ENCODE assay signal across 1 cellular context in the genomic region with DNA sequence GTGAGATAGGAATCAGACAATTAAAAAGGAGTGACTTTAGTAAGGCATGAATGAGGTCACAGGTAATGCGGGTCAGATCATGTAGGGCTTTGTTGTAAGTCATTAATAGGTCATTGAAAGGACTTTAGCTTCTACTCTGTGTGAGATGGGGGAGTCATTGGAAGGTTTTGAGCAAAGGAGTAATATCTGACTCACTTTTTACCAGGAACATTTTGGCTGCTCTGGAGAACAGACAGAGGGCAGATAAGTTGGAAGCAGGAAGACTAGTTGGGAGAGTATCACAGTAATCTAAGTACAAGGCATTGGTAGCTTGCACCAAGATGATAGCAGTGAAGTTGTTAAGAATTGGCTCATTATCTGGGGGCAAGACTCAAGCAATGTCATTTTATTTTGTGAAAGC.
A peak's percentile ranks its signal among the peaks of the same experiment; 100 is the strongest.
TF ChIP-seq lines count a peak whose summit lies in the region.

No MANE protein-coding gene starts in this region.

TF ChIP-seq in K562, 482 proteins besides CTCF, POLR2A, EP300 and RAD21:
- peak; percentile 39 for TF ChIP-seq CBFA2T2 (conservative IDR thresholded peaks at IDR 0.05)
- TF ChIP-seq ARID1B (IDR thresholded peaks at IDR 0.05), result peak; percentile 38; the same call in 1 of the 2 replicates
- peak; percentile 47 for TF ChIP-seq FOSL1 (tag; conservative IDR thresholded peaks at IDR 0.05)
- no peak for TF ChIP-seq ZNF408 (CRISPR knock-in tag; IDR thresholded peaks at IDR 0.05; ENCODE audit: low read depth)
- peak; percentile 66 for TF ChIP-seq CBFA2T3 (IDR thresholded peaks at IDR 0.05)
- no peak for TF ChIP-seq ZNF445 (CRISPR knock-in tag; IDR thresholded peaks at IDR 0.05; ENCODE audit: low read depth)
- TF ChIP-seq FOXJ2 (tag; IDR thresholded peaks at IDR 0.05), result no peak
- TF ChIP-seq ZNF699 (CRISPR knock-in tag; IDR thresholded peaks at IDR 0.05; ENCODE audit: insufficient replicate concordance), result no peak
- TF ChIP-seq ZNF174 (CRISPR knock-in tag; IDR thresholded peaks at IDR 0.05), result no peak
- TF ChIP-seq, protein P1, sequence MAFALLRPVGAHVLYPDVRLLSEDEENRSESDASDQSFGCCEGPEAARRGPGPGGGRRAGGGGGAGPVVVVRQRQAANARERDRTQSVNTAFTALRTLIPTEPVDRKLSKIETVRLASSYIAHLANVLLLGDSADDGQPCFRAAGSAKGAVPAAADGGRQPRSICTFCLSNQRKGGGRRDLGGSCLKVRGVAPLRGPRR (CRISPR knock-in tag; IDR thresholded peaks at IDR 0.05), result no peak
- TF ChIP-seq, protein P2, sequence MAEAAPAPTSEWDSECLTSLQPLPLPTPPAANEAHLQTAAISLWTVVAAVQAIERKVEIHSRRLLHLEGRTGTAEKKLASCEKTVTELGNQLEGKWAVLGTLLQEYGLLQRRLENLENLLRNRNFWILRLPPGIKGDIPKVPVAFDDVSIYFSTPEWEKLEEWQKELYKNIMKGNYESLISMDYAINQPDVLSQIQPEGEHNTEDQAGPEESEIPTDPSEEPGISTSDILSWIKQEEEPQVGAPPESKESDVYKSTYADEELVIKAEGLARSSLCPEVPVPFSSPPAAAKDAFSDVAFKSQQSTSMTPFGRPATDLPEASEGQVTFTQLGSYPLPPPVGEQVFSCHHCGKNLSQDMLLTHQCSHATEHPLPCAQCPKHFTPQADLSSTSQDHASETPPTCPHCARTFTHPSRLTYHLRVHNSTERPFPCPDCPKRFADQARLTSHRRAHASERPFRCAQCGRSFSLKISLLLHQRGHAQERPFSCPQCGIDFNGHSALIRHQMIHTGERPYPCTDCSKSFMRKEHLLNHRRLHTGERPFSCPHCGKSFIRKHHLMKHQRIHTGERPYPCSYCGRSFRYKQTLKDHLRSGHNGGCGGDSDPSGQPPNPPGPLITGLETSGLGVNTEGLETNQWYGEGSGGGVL (CRISPR knock-in tag; IDR thresholded peaks at IDR 0.05), result no peak
- TF ChIP-seq, protein P3, sequence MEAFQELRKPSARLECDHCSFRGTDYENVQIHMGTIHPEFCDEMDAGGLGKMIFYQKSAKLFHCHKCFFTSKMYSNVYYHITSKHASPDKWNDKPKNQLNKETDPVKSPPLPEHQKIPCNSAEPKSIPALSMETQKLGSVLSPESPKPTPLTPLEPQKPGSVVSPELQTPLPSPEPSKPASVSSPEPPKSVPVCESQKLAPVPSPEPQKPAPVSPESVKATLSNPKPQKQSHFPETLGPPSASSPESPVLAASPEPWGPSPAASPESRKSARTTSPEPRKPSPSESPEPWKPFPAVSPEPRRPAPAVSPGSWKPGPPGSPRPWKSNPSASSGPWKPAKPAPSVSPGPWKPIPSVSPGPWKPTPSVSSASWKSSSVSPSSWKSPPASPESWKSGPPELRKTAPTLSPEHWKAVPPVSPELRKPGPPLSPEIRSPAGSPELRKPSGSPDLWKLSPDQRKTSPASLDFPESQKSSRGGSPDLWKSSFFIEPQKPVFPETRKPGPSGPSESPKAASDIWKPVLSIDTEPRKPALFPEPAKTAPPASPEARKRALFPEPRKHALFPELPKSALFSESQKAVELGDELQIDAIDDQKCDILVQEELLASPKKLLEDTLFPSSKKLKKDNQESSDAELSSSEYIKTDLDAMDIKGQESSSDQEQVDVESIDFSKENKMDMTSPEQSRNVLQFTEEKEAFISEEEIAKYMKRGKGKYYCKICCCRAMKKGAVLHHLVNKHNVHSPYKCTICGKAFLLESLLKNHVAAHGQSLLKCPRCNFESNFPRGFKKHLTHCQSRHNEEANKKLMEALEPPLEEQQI (IDR thresholded peaks at IDR 0.05), result no peak
- TF ChIP-seq ZNF431 (CRISPR knock-in tag; IDR thresholded peaks at IDR 0.05), result no peak
- TF ChIP-seq, protein P4, sequence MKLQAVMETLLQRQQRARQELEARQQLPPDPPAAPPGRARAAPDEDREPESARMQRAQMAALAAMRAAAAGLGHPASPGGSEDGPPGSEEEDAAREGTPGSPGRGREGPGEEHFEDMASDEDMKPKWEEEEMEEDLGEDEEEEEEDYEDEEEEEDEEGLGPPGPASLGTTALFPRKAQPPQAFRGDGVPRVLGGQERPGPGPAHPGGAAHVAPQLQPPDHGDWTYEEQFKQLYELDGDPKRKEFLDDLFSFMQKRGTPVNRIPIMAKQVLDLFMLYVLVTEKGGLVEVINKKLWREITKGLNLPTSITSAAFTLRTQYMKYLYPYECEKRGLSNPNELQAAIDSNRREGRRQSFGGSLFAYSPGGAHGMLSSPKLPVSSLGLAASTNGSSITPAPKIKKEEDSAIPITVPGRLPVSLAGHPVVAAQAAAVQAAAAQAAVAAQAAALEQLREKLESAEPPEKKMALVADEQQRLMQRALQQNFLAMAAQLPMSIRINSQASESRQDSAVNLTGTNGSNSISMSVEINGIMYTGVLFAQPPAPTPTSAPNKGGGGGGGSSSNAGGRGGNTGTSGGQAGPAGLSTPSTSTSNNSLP (IDR thresholded peaks at IDR 0.05; ENCODE audit: borderline replicate concordance, low read depth, low read length), result no peak
- TF ChIP-seq, protein P5, sequence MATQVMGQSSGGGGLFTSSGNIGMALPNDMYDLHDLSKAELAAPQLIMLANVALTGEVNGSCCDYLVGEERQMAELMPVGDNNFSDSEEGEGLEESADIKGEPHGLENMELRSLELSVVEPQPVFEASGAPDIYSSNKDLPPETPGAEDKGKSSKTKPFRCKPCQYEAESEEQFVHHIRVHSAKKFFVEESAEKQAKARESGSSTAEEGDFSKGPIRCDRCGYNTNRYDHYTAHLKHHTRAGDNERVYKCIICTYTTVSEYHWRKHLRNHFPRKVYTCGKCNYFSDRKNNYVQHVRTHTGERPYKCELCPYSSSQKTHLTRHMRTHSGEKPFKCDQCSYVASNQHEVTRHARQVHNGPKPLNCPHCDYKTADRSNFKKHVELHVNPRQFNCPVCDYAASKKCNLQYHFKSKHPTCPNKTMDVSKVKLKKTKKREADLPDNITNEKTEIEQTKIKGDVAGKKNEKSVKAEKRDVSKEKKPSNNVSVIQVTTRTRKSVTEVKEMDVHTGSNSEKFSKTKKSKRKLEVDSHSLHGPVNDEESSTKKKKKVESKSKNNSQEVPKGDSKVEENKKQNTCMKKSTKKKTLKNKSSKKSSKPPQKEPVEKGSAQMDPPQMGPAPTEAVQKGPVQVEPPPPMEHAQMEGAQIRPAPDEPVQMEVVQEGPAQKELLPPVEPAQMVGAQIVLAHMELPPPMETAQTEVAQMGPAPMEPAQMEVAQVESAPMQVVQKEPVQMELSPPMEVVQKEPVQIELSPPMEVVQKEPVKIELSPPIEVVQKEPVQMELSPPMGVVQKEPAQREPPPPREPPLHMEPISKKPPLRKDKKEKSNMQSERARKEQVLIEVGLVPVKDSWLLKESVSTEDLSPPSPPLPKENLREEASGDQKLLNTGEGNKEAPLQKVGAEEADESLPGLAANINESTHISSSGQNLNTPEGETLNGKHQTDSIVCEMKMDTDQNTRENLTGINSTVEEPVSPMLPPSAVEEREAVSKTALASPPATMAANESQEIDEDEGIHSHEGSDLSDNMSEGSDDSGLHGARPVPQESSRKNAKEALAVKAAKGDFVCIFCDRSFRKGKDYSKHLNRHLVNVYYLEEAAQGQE (CRISPR knock-in tag; IDR thresholded peaks at IDR 0.05; ENCODE audit: low read depth), result no peak
- TF ChIP-seq TCF3 (CRISPR knock-in tag; IDR thresholded peaks at IDR 0.05), result peak; percentile 26; the same call in 1 of the 2 replicates
- no peak for TF ChIP-seq TBL1XR1 (IDR thresholded peaks at IDR 0.05; ENCODE audit: low read length in 2 of 2)
- 0 out of 2 replicates have a peak, but pooled peaks have one; percentile 4 for TF ChIP-seq JUND (IDR thresholded peaks at IDR 0.05; ENCODE audit: borderline replicate concordance, low read depth, low read length)
- no peak for TF ChIP-seq JUND (tag; IDR thresholded peaks at IDR 0.05; ENCODE audit: borderline replicate concordance, low read depth, low read length)
- TF ChIP-seq, protein P6, sequence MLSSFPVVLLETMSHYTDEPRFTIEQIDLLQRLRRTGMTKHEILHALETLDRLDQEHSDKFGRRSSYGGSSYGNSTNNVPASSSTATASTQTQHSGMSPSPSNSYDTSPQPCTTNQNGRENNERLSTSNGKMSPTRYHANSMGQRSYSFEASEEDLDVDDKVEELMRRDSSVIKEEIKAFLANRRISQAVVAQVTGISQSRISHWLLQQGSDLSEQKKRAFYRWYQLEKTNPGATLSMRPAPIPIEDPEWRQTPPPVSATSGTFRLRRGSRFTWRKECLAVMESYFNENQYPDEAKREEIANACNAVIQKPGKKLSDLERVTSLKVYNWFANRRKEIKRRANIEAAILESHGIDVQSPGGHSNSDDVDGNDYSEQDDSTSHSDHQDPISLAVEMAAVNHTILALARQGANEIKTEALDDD (IDR thresholded peaks at IDR 0.05), result peak; percentile 94
- no peak for TF ChIP-seq ZNF232 (CRISPR knock-in tag; IDR thresholded peaks at IDR 0.05)
- TF ChIP-seq KDM1A (IDR thresholded peaks at IDR 0.05), result no peak
- peak; percentile 21; the same call in 1 of the 2 replicates for TF ChIP-seq SMARCE1 (IDR thresholded peaks at IDR 0.05)
